27 cellular contexts compared by ENCODE assay signal in the genomic region with DNA sequence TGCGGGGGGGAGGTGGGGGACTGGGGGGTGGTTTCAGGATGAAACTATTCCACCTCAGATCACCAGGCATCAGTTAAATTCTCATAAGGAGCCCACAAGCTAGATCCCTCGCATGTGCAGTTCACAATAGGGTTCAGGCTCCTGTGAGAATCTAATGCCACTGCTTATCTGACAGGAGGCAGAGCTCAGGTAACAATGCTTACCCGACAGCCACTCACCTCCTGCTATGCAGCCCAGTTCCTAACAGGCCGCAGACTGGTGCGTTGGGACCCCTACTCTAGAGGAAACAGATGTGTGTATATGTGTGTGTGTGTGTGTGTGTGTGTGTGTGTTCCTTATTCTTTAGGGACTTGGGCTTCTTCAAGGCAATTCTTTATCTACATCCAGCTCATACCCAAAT.
"Had no signal": no experiment of that assay in that cellular context is flagged by ENCODE, and none has a peak within 500 bp of the region (broad histone marks: within the 10 kb centered on the region; RNA-seq: fewer than 3 reads in every experiment).

No MANE protein-coding gene starts in this region.

- H3K4me1 ChIP-seq: left ventricle myocardium inferior, pancreas, prostate gland, suprapubic skin, tibial artery, upper lobe of right lung had no signal

- H3K9me3 ChIP-seq: left ventricle myocardium inferior, mucosa of descending colon, pancreas, prostate gland, suprapubic skin, thoracic aorta, tibial artery, upper lobe of right lung had no signal

- H3K9me3 Mint-ChIP-seq: natural killer cell treated with Interleukin-12 subunit alpha and Interleukin-12 subunit beta and Interleukin-15 and Interleukin-18, amount 100 ng/mL, for 72 hours; stimulated activated effector memory CD8-positive, alpha-beta T cell treated with anti-CD3 and anti-CD28 coated beads, Interleukin-12 subunit alpha, Interleukin-12 subunit beta, amount 100 ng/mL, for 72 hours; stimulated activated naive CD8-positive, alpha-beta T cell treated with anti-CD3 and anti-CD28 coated beads, Interleukin-15, Interleukin-2, amounts not matched to agents 100 ng/mL and 50 ng/mL, for 24 hours had no signal

- H3K27me3 ChIP-seq: upper lobe of right lung had no signal

- H3K4me1 Mint-ChIP-seq: naive thymus-derived CD4-positive, alpha-beta T cell; stimulated activated effector memory CD8-positive, alpha-beta T cell treated with anti-CD3 and anti-CD28 coated beads, Interleukin-12 subunit alpha, Interleukin-12 subunit beta, amount 100 ng/mL, for 72 hours had no signal

- DNase-seq: hypothalamus; islet precursor cell; left ventricle myocardium inferior; midbrain; mucosa of descending colon; naive thymus-derived CD4-positive, alpha-beta T cell; pancreas; posterior cingulate gyrus; retina; right cardiac atrium; stimulated activated CD4-positive, alpha-beta T cell treated with anti-CD3 and anti-CD28 coated beads, Interleukin-12 subunit alpha, Interleukin-12 subunit beta, amount 100 ng/mL, for 4 hours; stimulated activated CD4-positive, alpha-beta T cell treated with anti-CD3 and anti-CD28 coated beads, Interleukin-15, amount 100 ng/mL, for 24 hours; stimulated activated CD4-positive, alpha-beta T cell treated with anti-CD3 and anti-CD28 coated beads, Interleukin-4, amount 100 ng/mL, for 24 hours; stimulated activated naive CD4-positive, alpha-beta T cell; tibial artery; trophoblast cell; upper lobe of right lung had no signal

- H3K4me3 Mint-ChIP-seq: naive thymus-derived CD4-positive, alpha-beta T cell; natural killer cell treated with Interleukin-12 subunit alpha and Interleukin-12 subunit beta and Interleukin-15 and Interleukin-18, amount 100 ng/mL, for 72 hours; stimulated activated effector memory CD8-positive, alpha-beta T cell treated with anti-CD3 and anti-CD28 coated beads, Interleukin-12 subunit alpha, Interleukin-12 subunit beta, amount 100 ng/mL, for 72 hours; stimulated activated naive CD8-positive, alpha-beta T cell treated with anti-CD3 and anti-CD28 coated beads, Interleukin-15, Interleukin-2, amounts not matched to agents 100 ng/mL and 50 ng/mL, for 24 hours had no signal

- FAIRE-seq: pancreas, urothelium cell line had no signal

- H3K36me3 Mint-ChIP-seq: naive thymus-derived CD4-positive, alpha-beta T cell; natural killer cell treated with Interleukin-12 subunit alpha and Interleukin-12 subunit beta and Interleukin-15 and Interleukin-18, amount 100 ng/mL, for 72 hours; stimulated activated effector memory CD8-positive, alpha-beta T cell treated with anti-CD3 and anti-CD28 coated beads, Interleukin-12 subunit alpha, Interleukin-12 subunit beta, amount 100 ng/mL, for 72 hours had no signal

- H3K27ac ChIP-seq: left ventricle myocardium inferior, pancreas, prostate gland, skin epidermis, suprapubic skin, thoracic aorta, tibial artery, upper lobe of right lung had no signal

- H3K36me3 ChIP-seq: left ventricle myocardium inferior, pancreas, prostate gland, suprapubic skin, thoracic aorta, tibial artery, upper lobe of right lung had no signal

- H3K27ac Mint-ChIP-seq: naive thymus-derived CD4-positive, alpha-beta T cell; natural killer cell treated with Interleukin-12 subunit alpha and Interleukin-12 subunit beta and Interleukin-15 and Interleukin-18, amount 100 ng/mL, for 72 hours; stimulated activated effector memory CD8-positive, alpha-beta T cell treated with anti-CD3 and anti-CD28 coated beads, Interleukin-12 subunit alpha, Interleukin-12 subunit beta, amount 100 ng/mL, for 72 hours; stimulated activated naive CD8-positive, alpha-beta T cell treated with anti-CD3 and anti-CD28 coated beads, Interleukin-15, Interleukin-2, amounts not matched to agents 100 ng/mL and 50 ng/mL, for 24 hours had no signal

- H3K4me3 ChIP-seq: left ventricle myocardium inferior, lung, mucosa of descending colon, pancreas, prostate gland, skin epidermis, suprapubic skin, thoracic aorta, tibial artery, upper lobe of right lung had no signal

- ATAC-seq: mucosa of descending colon; naive thymus-derived CD4-positive, alpha-beta T cell; natural killer cell treated with Interleukin-12 subunit alpha and Interleukin-12 subunit beta and Interleukin-15 and Interleukin-18, amount 100 ng/mL, for 72 hours; pancreas; right cardiac atrium; sciatic nerve; stimulated activated effector memory CD8-positive, alpha-beta T cell treated with anti-CD3 and anti-CD28 coated beads, Interleukin-12 subunit alpha, Interleukin-12 subunit beta, amount 100 ng/mL, for 72 hours; upper lobe of right lung had no signal
